In genomic region chr15:70447927-70448698, GRCh38 we compare ENCODE assay signal across 1 cellular context.
TF ChIP-seq lines count a peak whose summit lies in the region.

No MANE protein-coding gene starts in this region.

TF ChIP-seq in HepG2, 621 proteins besides CTCF, POLR2A, EP300 and RAD21 (continued from another document):
- TF ChIP-seq FOXP4 (CRISPR knock-in tag; IDR thresholded peaks at IDR 0.05) (no peak), ARID4A (CRISPR knock-in tag; IDR thresholded peaks at IDR 0.05; ENCODE audit: borderline replicate concordance) (no peak), ZFAT (CRISPR knock-in tag; conservative IDR thresholded peaks at IDR 0.05) (no peak)
